19 cellular contexts compared by ENCODE assay signal in the genomic region with DNA sequence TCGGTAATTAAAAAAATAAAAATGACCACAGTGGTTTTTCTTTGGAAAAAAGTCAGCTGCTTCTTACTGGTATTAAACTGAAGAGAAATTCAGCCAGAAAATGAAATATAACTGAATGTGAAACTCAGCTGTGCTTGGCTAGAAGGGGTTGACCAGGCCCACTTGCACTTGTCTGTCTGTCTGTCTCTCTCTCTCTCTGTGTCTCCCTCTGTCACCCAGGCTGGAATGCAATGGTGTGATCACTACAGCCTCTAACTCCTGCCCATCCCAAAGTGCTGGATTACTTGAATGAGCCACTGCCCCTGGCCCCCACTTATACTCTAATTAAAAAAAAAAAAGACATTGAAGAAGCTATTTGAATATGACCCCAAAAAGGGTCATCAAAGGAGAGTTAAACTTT.
"Had no signal": no experiment of that assay in that cellular context is flagged by ENCODE, and none has a peak within 500 bp of the region (broad histone marks: within the 10 kb centered on the region; RNA-seq: fewer than 3 reads in every experiment).

No MANE protein-coding gene starts in this region.

- H3K27ac ChIP-seq: coronary artery, left lung, neutrophil, upper lobe of right lung, WERI-Rb-1 had no signal

- H3K4me3 ChIP-seq: coronary artery, left lung, upper lobe of right lung had no signal

- H3K9me3 ChIP-seq: left lung, neutrophil, upper lobe of right lung had no signal

- FAIRE-seq: endometrium had no signal

- H3K36me3 ChIP-seq: left lung, neutrophil, upper lobe of right lung, WERI-Rb-1 had no signal

- DNase-seq: activated CD4-positive, alpha-beta T cell treated with anti-CD3 and anti-CD28 coated beads, Interleukin-2, amount 50 U/mL, for 4 hours; activated effector memory CD4-positive, alpha-beta T cell treated with anti-CD3 and anti-CD28 coated beads, Interleukin-2, amount 50 U/mL, for 16 hours; activated naive CD4-positive, alpha-beta T cell treated with anti-CD3 and anti-CD28 coated beads, Interleukin-2, amount 50 U/mL, for 16 hours; activated T-cell treated with anti-CD3 and anti-CD28 coated beads, Interleukin-2, amount 50 U/mL, for 72 hours; aorta; erythroblast; foreskin melanocyte; glutamatergic neuron; hippocampal formation; left lung; naive B cell; posterior cingulate gyrus; retina; upper lobe of right lung; WERI-Rb-1 had no signal

- H3K36me3 Mint-ChIP-seq: naive B cell had no signal

- H3K27me3 ChIP-seq: left lung, upper lobe of right lung had no signal

- H3K27ac Mint-ChIP-seq: activated T-cell treated with anti-CD3 and anti-CD28 coated beads, Interleukin-2, amount 50 U/mL, for 72 hours; naive B cell; stimulated activated naive CD8-positive, alpha-beta T cell treated with anti-CD3 and anti-CD28 coated beads, Interleukin-15, Interleukin-2, amounts not matched to agents 100 ng/mL and 50 ng/mL, for 24 hours had no signal

- H3K4me3 Mint-ChIP-seq: activated T-cell treated with anti-CD3 and anti-CD28 coated beads, Interleukin-2, amount 50 U/mL, for 72 hours; naive B cell; stimulated activated naive CD8-positive, alpha-beta T cell treated with anti-CD3 and anti-CD28 coated beads, Interleukin-15, Interleukin-2, amounts not matched to agents 100 ng/mL and 50 ng/mL, for 24 hours had no signal

- H3K4me1 Mint-ChIP-seq: naive B cell had no signal

- H3K4me1 ChIP-seq: left lung, upper lobe of right lung had no signal

- H3K9me3 Mint-ChIP-seq: activated T-cell treated with anti-CD3 and anti-CD28 coated beads, Interleukin-2, amount 50 U/mL, for 72 hours; naive B cell; stimulated activated naive CD8-positive, alpha-beta T cell treated with anti-CD3 and anti-CD28 coated beads, Interleukin-15, Interleukin-2, amounts not matched to agents 100 ng/mL and 50 ng/mL, for 24 hours had no signal
